Comparison of ENCODE assay signal across 23 cellular contexts in genomic region chr9:120376101-120376500, GRCh38.
DNase-seq lines count a peak whose midpoint lies in the region; FAIRE-seq and TF ChIP-seq lines count a peak whose summit lies in the region.
"Had no signal": no experiment of that assay in that cellular context is flagged by ENCODE, and none has a peak within 500 bp of the region (broad histone marks: within the 10 kb centered on the region; RNA-seq: fewer than 3 reads in every experiment).

No MANE protein-coding gene starts in this region.

- WGBS in mesenchymal stem cell, result 96% methylated on average over 7 of the region's 7 CpGs
- WGBS in sigmoid colon, 2 donors, result 97% methylated on average over 7 of the region's 7 CpGs

- TF ChIP-seq CTCF in bronchial epithelial cell (IDR thresholded peaks at IDR 0.05; ENCODE audit: insufficient read depth, low read length, severe bottlenecking) (no peak), sigmoid colon (IDR thresholded peaks at IDR 0.05) (no peak), neural progenitor cell (IDR thresholded peaks at IDR 0.05) (no peak), dorsolateral prefrontal cortex (IDR thresholded peaks at IDR 0.05 in 54 of 56, conservative IDR thresholded peaks at IDR 0.05 in 2 of 56; ENCODE audit: low read depth in 1 of 56, partially characterized antibody in 56 of 56) (no peak)

- peak; percentile 76 for FAIRE-seq in bronchial epithelial cell (lab: Jason Lieb, UNC)
- FAIRE-seq: A549, GM12891, GM18507 had no signal

- DNase-seq in bronchial epithelial cell (ENCODE audit: low read depth) (no peak), mesenchymal stem cell (no peak), sigmoid colon (peak; percentile 45), neural progenitor cell (ENCODE audit: low spot score) (no peak), COR-L47 (lab: John Stamatoyannopoulos, UW) (no peak), dorsolateral prefrontal cortex (no peak)
- DNase-seq: 8988T; ACHN; AML-193; BE2C; Calu3; CD4-positive, alpha-beta T cell; CD8-positive, alpha-beta memory T cell; DMS53; DMS79 treated with DMSO at 0.1 percent for 48 hours; GF-D8; GOT3; H9 had no signal

- no peak overlapping the region for H3K4me3 Mint-ChIP-seq in neural progenitor cell
- H3K4me3 Mint-ChIP-seq: CD14-positive monocyte; CD4-positive, alpha-beta T cell; CD8-positive, alpha-beta memory T cell; H9 had no signal

- no peak overlapping the region for H3K27ac ChIP-seq in mesenchymal stem cell (ENCODE audit: low read length, poor library complexity, severe bottlenecking)
- no peak overlapping the region for H3K27ac ChIP-seq in sigmoid colon
- no peak overlapping the region for H3K27ac ChIP-seq in neural progenitor cell
- H3K27ac ChIP-seq in dorsolateral prefrontal cortex, result no peak overlapping the region
- H3K27ac ChIP-seq: A549; BLaER1 treated with 17β-estradiol and CSF1 and Interleukin-3, amounts not matched to agents 10 nM and 100 nM had no signal

- H3K4ac ChIP-seq in mesenchymal stem cell (ENCODE audit: low read depth in 1 of 2, low read length in 2 of 2), result no peak overlapping the region

- H3K4me3 ChIP-seq in bronchial epithelial cell (ENCODE audit: low read depth, low read length) (no peak overlapping the region), mesenchymal stem cell (ENCODE audit: insufficient read depth in 1 of 2, low read depth in 1 of 2, low read length in 2 of 2) (no peak overlapping the region), sigmoid colon (no peak overlapping the region), neural progenitor cell (no peak overlapping the region), dorsolateral prefrontal cortex (no peak overlapping the region)
- H3K4me3 ChIP-seq: A549; BLaER1 treated with 17β-estradiol and CSF1 and Interleukin-3, amounts not matched to agents 10 nM and 100 nM had no signal

- no peaks in the 10 kb centered on the region for H3K79me2 ChIP-seq in neural progenitor cell (ENCODE audit: low read depth)

- no peak overlapping the region for H3K4me2 ChIP-seq in mesenchymal stem cell (ENCODE audit: low read length, poor library complexity, severe bottlenecking)
- H3K4me2 ChIP-seq in neural progenitor cell, result no peak overlapping the region
- H3K4me2 ChIP-seq: A549; BLaER1 treated with 17β-estradiol and CSF1 and Interleukin-3, amounts not matched to agents 10 nM and 100 nM had no signal

- H3K36me3 Mint-ChIP-seq in neural progenitor cell, result peaks cover 14% of the 10 kb centered on the region
- H3K36me3 Mint-ChIP-seq: CD14-positive monocyte had no signal

- H2BK15ac ChIP-seq in mesenchymal stem cell (ENCODE audit: low read depth, poor library complexity, severe bottlenecking), result peak overlapping the region; percentile 15

- no peaks in the 10 kb centered on the region for H3K79me1 ChIP-seq in mesenchymal stem cell (replicated peaks; ENCODE audit: low read length, poor library complexity, severe bottlenecking)

- H2AFZ ChIP-seq in mesenchymal stem cell (ENCODE audit: low read depth, low read length) (no peak overlapping the region), neural progenitor cell (replicated peaks) (no peak overlapping the region)

- H3K18ac ChIP-seq in mesenchymal stem cell (ENCODE audit: low read depth in 1 of 2, low read length in 2 of 2), result no peak overlapping the region

- no peak overlapping the region for H2AK5ac ChIP-seq in mesenchymal stem cell (ENCODE audit: low read length, severe bottlenecking)

- H3K9me3 ChIP-seq in mesenchymal stem cell (ENCODE audit: control insufficient read depth, low read length), result peaks cover 15% of the 10 kb centered on the region
- H3K9me3 ChIP-seq in sigmoid colon, result peaks cover 0 to 9% (median 0%) of the 10 kb centered on the region in 4 donors
- H3K9me3 ChIP-seq in neural progenitor cell (ENCODE audit: low read depth), result no peaks in the 10 kb centered on the region
- H3K9me3 ChIP-seq: BE2C had no signal

- H3K27ac Mint-ChIP-seq in neural progenitor cell, result no peak overlapping the region
- H3K27ac Mint-ChIP-seq: CD4-positive, alpha-beta T cell; H9 had no signal

- intact Hi-C loops in sigmoid colon (cut with DNase I), result no loop called here
- intact Hi-C loops in dorsolateral prefrontal cortex (cut with DNase I), result no loop called here

- H3K9me3 Mint-ChIP-seq in neural progenitor cell, result peaks cover 23% of the 10 kb centered on the region
- H3K9me3 Mint-ChIP-seq: CD4-positive, alpha-beta T cell had no signal

- no peak overlapping the region for H3K23ac ChIP-seq in mesenchymal stem cell (ENCODE audit: low read length in 2 of 2)

- no peak overlapping the region for H2BK12ac ChIP-seq in mesenchymal stem cell (ENCODE audit: low read length in 2 of 2)

- H3K27me3 Mint-ChIP-seq in neural progenitor cell (ENCODE audit: insufficient read depth, low read depth), result peaks cover 4% of the 10 kb centered on the region
- H3K27me3 Mint-ChIP-seq: CD4-positive, alpha-beta T cell; CD8-positive, alpha-beta memory T cell had no signal

- no peak for TF ChIP-seq EP300 in sigmoid colon (IDR thresholded peaks at IDR 0.05)

- no peak overlapping the region for H3K9ac ChIP-seq in mesenchymal stem cell (ENCODE audit: low read length)
- no peak overlapping the region for H3K9ac ChIP-seq in neural progenitor cell
- H3K9ac ChIP-seq: BLaER1 treated with 17β-estradiol and CSF1 and Interleukin-3, amounts not matched to agents 10 nM and 100 nM had no signal

- H2BK120ac ChIP-seq in mesenchymal stem cell (ENCODE audit: low read depth, low read length), result no peak overlapping the region

- H3K4me1 Mint-ChIP-seq in neural progenitor cell, result no peaks in the 10 kb centered on the region
- H3K4me1 Mint-ChIP-seq: CD14-positive monocyte; CD8-positive, alpha-beta memory T cell had no signal

- no peaks in the 10 kb centered on the region for H4K20me1 ChIP-seq in neural progenitor cell (ENCODE audit: low read depth)
- H4K20me1 ChIP-seq: BLaER1 treated with 17β-estradiol and CSF1 and Interleukin-3, amounts not matched to agents 10 nM and 100 nM had no signal

- no peak for TF ChIP-seq POLR2A in sigmoid colon (IDR thresholded peaks at IDR 0.05)

- H3K27me3 ChIP-seq in bronchial epithelial cell (ENCODE audit: control insufficient read depth, insufficient read depth, low read length) (no peaks in the 10 kb centered on the region), mesenchymal stem cell (ENCODE audit: control insufficient read depth in 1 of 2, insufficient read depth in 1 of 2, low read length in 2 of 2) (peaks cover 0 to 13% of the 10 kb centered on the region in 2 experiments), sigmoid colon (no peaks in the 10 kb centered on the region), neural progenitor cell (no peaks in the 10 kb centered on the region), dorsolateral prefrontal cortex (no peaks in the 10 kb centered on the region)
- H3K27me3 ChIP-seq: BE2C; BLaER1 treated with 17β-estradiol and CSF1 and Interleukin-3, amounts not matched to agents 10 nM and 100 nM had no signal

- peak overlapping the region in 1 of 2 experiments; percentile 30 for H3K14ac ChIP-seq in mesenchymal stem cell (ENCODE audit: low read length in 2 of 2)

- H3K36me3 ChIP-seq in bronchial epithelial cell (ENCODE audit: control insufficient read depth, insufficient read depth, low read length) (no peaks in the 10 kb centered on the region), mesenchymal stem cell (ENCODE audit: control insufficient read depth in 1 of 2, insufficient read depth in 2 of 2, low read depth in 1 of 2, low read length in 2 of 2) (peaks cover 0 to 5% of the 10 kb centered on the region in 2 experiments), sigmoid colon (no peaks in the 10 kb centered on the region), neural progenitor cell (no peaks in the 10 kb centered on the region)
- H3K36me3 ChIP-seq: BE2C; BLaER1 treated with 17β-estradiol and CSF1 and Interleukin-3, amounts not matched to agents 10 nM and 100 nM had no signal

- H4K8ac ChIP-seq in mesenchymal stem cell (ENCODE audit: low read length), result no peak overlapping the region

- H3K4me1 ChIP-seq in mesenchymal stem cell (ENCODE audit: control insufficient read depth, insufficient read depth, low read depth, low read length), result no peaks in the 10 kb centered on the region
- no peaks in the 10 kb centered on the region for H3K4me1 ChIP-seq in sigmoid colon
- H3K4me1 ChIP-seq in neural progenitor cell, result no peaks in the 10 kb centered on the region
- H3K4me1 ChIP-seq: A549, BE2C had no signal

- no peaks in the 10 kb centered on the region for H3F3A ChIP-seq in neural progenitor cell (ENCODE audit: low read depth)

- H2BK5ac ChIP-seq in mesenchymal stem cell (ENCODE audit: low read depth, low read length, poor library complexity, severe bottlenecking), result no peak overlapping the region

- H4K91ac ChIP-seq in mesenchymal stem cell (ENCODE audit: low read length), result no peak overlapping the region
